In the genomic region with DNA sequence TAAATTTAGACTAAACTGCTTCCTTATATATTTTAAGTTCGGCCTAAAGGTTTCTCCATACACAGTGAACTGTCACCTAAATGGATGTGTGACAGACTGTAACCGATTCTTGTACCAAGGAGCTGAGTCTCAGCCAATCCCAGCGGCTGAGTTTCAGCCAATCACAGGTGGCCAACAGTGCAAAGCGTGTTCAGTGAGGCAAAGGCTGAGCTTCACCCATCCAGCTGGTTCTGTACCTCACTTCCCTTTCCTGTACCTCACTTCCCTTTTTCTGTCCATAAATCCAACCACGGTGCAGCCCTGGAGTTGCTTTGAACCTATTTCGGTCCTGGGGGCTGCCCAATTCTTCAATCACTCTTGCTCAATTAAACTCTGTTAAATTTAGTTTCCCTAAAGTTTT, we compare ENCODE assay signal across 16 cellular contexts. TPM values are rescaled to one million over a fixed set of nuclear protein-coding genes. Genes with fewer than 3 reads are reported as not detected.
A peak's percentile ranks its signal among the peaks of the same experiment; 100 is the strongest.
DNase-seq lines count a peak whose midpoint lies in the region; ATAC-seq, FAIRE-seq and TF ChIP-seq lines count a peak whose summit lies in the region.
"Had no signal": no experiment of that assay in that cellular context is flagged by ENCODE, and none has a peak within 500 bp of the region (broad histone marks: within the 10 kb centered on the region; RNA-seq: fewer than 3 reads in every experiment).

No MANE protein-coding gene starts in this region.

- H3K4me3 ChIP-seq in GM23338: no peak overlapping the region
- no peak overlapping the region for H3K4me3 ChIP-seq in testis
- no peak overlapping the region for H3K4me3 ChIP-seq in pancreas
- no peak overlapping the region for H3K4me3 ChIP-seq in gastroesophageal sphincter
- H3K4me3 ChIP-seq: ovary, smooth muscle cell had no signal

- no peaks in the 10 kb centered on the region; the same call in 2 of the 3 replicates for H3K9me3 Mint-ChIP-seq in GM23338
- peaks cover 3% of the 10 kb centered on the region for H3K9me3 Mint-ChIP-seq in chondrocyte (ENCODE audit: low read depth)
- no peaks in the 10 kb centered on the region for H3K9me3 Mint-ChIP-seq in naive thymus-derived CD8-positive, alpha-beta T cell

- no peaks in the 10 kb centered on the region for H3K79me2 ChIP-seq in GM23338 (replicated peaks; ENCODE audit: insufficient read depth)

- ATAC-seq in GM23338 (no peak), pancreas (no peak), gastroesophageal sphincter (no peak)
- no peak for ATAC-seq in naive thymus-derived CD8-positive, alpha-beta T cell
- ATAC-seq: stimulated activated naive CD8-positive, alpha-beta T cell treated with anti-CD3 and anti-CD28 coated beads, Interleukin-15, Interleukin-2, amounts not matched to agents 100 U/mL and 50 U/mL, for 24 hours had no signal

- DNase-seq in GM23338 (ENCODE audit: low spot score) (no peak), NOMO-1 treated with dmso at 0.1 percent for 144 hours (lab: John Stamatoyannopoulos, UW; ENCODE audit: unreplicated experiment) (peak; percentile 95), chondrocyte (ENCODE audit: low spot score) (peak; percentile 29), testis (peak; percentile 10), pancreas (no peak)
- DNase-seq in naive thymus-derived CD8-positive, alpha-beta T cell: no peak
- DNase-seq: aorta; NCI-H2081; NCI-H82; ovary; stimulated activated naive CD8-positive, alpha-beta T cell treated with anti-CD3 and anti-CD28 coated beads, Interleukin-15, Interleukin-2, amounts not matched to agents 100 U/mL and 50 U/mL, for 24 hours had no signal

- H2AFZ ChIP-seq in GM23338: 0 out of 2 replicates have a peak overlapping the region, but pooled peaks have one; percentile 21

- H3K9me3 ChIP-seq in testis (no peaks in the 10 kb centered on the region), pancreas (no peaks in the 10 kb centered on the region), gastroesophageal sphincter (no peaks in the 10 kb centered on the region)
- H3K9me3 ChIP-seq: ovary had no signal

- FAIRE-seq in pancreas (lab: Jason Lieb, UNC): no peak
- FAIRE-seq: colon, islet of Langerhans, urothelium cell line had no signal

- H3K27me3 ChIP-seq in GM23338 (ENCODE audit: insufficient read depth) (no peaks in the 10 kb centered on the region), testis (no peaks in the 10 kb centered on the region), pancreas (no peaks in the 10 kb centered on the region), gastroesophageal sphincter (no peaks in the 10 kb centered on the region)
- H3K27me3 ChIP-seq: ovary had no signal

- peaks cover 4% of the 10 kb centered on the region for H3K4me1 ChIP-seq in GM23338 (ENCODE audit: insufficient read depth)
- no peaks in the 10 kb centered on the region for H3K4me1 ChIP-seq in testis
- no peaks in the 10 kb centered on the region for H3K4me1 ChIP-seq in pancreas
- H3K4me1 ChIP-seq in gastroesophageal sphincter: no peaks in the 10 kb centered on the region

- no peaks in the 10 kb centered on the region for H4K20me1 ChIP-seq in GM23338 (replicated peaks; ENCODE audit: insufficient read depth)

- H3K27ac ChIP-seq in GM23338 (ENCODE audit: low read depth) (no peak overlapping the region), testis (no peak overlapping the region), pancreas (no peak overlapping the region), gastroesophageal sphincter (no peak overlapping the region)
- H3K27ac ChIP-seq: ovary had no signal

- H3K4me1 Mint-ChIP-seq in GM23338 (peaks cover 17% of the 10 kb centered on the region), chondrocyte (ENCODE audit: low read depth) (no peaks in the 10 kb centered on the region)
- peaks cover 0 to 7% (median 4%) of the 10 kb centered on the region in 4 donors for H3K4me1 Mint-ChIP-seq in naive thymus-derived CD8-positive, alpha-beta T cell

- TF ChIP-seq CTCF in GM23338 (conservative IDR thresholded peaks at IDR 0.05; ENCODE audit: low read depth in 2 of 2) (no peak), chondrocyte (IDR thresholded peaks at IDR 0.05) (no peak), testis (IDR thresholded peaks at IDR 0.05) (no peak), pancreas (IDR thresholded peaks at IDR 0.05) (no peak), gastroesophageal sphincter (IDR thresholded peaks at IDR 0.05) (no peak)

- intact Hi-C loops in testis (cut with DNase I; ENCODE audit: low total_unique reads) (no loop called here), pancreas (cut with DNase I) (no loop called here)

- POLR2A ChIA-PET in naive thymus-derived CD8-positive, alpha-beta T cell (lab: Charles Lee): no interaction called here

- no peak for TF ChIP-seq EP300 in gastroesophageal sphincter (IDR thresholded peaks at IDR 0.05)

- no peak overlapping the region for H3K4me2 ChIP-seq in GM23338
- H3K4me2 ChIP-seq: smooth muscle cell had no signal

- no peaks in the 10 kb centered on the region for H3K36me3 ChIP-seq in GM23338 (ENCODE audit: insufficient read depth)
- H3K36me3 ChIP-seq in testis (ENCODE audit: low read depth, missing control alignments): no peaks in the 10 kb centered on the region
- no peaks in the 10 kb centered on the region for H3K36me3 ChIP-seq in pancreas
- H3K36me3 ChIP-seq in gastroesophageal sphincter: no peaks in the 10 kb centered on the region
- H3K36me3 ChIP-seq: ovary had no signal

- TF ChIP-seq POLR2A in testis (IDR thresholded peaks at IDR 0.05) (no peak), gastroesophageal sphincter (IDR thresholded peaks at IDR 0.05) (no peak)

- no peak overlapping the region for H3K4me3 Mint-ChIP-seq in GM23338
- H3K4me3 Mint-ChIP-seq in chondrocyte (ENCODE audit: unreplicated experiment): no peak overlapping the region
- no peak overlapping the region for H3K4me3 Mint-ChIP-seq in naive thymus-derived CD8-positive, alpha-beta T cell

- H3K36me3 Mint-ChIP-seq in GM23338 (ENCODE audit: low read depth) (no peaks in the 10 kb centered on the region; the same call in 2 of the 3 replicates), chondrocyte (ENCODE audit: low read depth) (no peaks in the 10 kb centered on the region)
- H3K36me3 Mint-ChIP-seq in naive thymus-derived CD8-positive, alpha-beta T cell: no peaks in the 10 kb centered on the region

- H3K9me2 ChIP-seq in GM23338 (ENCODE audit: insufficient read depth): no peaks in the 10 kb centered on the region

- peaks cover 7% of the 10 kb centered on the region for H3K27me3 Mint-ChIP-seq in GM23338 (ENCODE audit: insufficient read depth, low read depth, poor library complexity)
- no peaks in the 10 kb centered on the region for H3K27me3 Mint-ChIP-seq in chondrocyte (ENCODE audit: low read depth)
- peaks cover 0 to 6% (median 0%) of the 10 kb centered on the region in 5 donors for H3K27me3 Mint-ChIP-seq in naive thymus-derived CD8-positive, alpha-beta T cell

- WGBS in testis, 2 donors: 86 to 93% methylated on average over 6 of the region's 6 CpGs
- WGBS in pancreas, 2 donors: 89% methylated on average over 6 of the region's 6 CpGs
- WGBS in gastroesophageal sphincter (ENCODE audit: low coverage in 1 of 2), 2 donors: 74 to 84% methylated on average over 6 of the region's 6 CpGs

- no peaks in the 10 kb centered on the region for H3F3A ChIP-seq in GM23338 (replicated peaks; ENCODE audit: low read depth)

- no peak overlapping the region for H3K27ac Mint-ChIP-seq in GM23338
- H3K27ac Mint-ChIP-seq in chondrocyte (ENCODE audit: unreplicated experiment): no peak overlapping the region
- peak overlapping the region in 1 of 10 donors; percentile 54 for H3K27ac Mint-ChIP-seq in naive thymus-derived CD8-positive, alpha-beta T cell

RNA-seq across cellular contexts. Expression of a gene that starts 15.7 kb away (rescaled TPM):
- 34.5 and 38.0 TPM in 2 replicates for total RNA-seq in GM23338 (2014; rRNA removed; shearing (Covaris generic))
- polyA plus RNA-seq in GM23338 (2016; fragmentation: Nextera tagmentation; extraction: Ambion mirVana) (17.1 and 19.0 TPM in 2 replicates), testis (ENCODE audit: insufficient read depth, low read depth, low replicate concordance) (76.1 TPM), pancreas (10 to 100 TPM; 69.7 to 87.2 TPM)
- total RNA-seq in chondrocyte (107 to 130 TPM (median 118 TPM) in 3 replicates), testis (100 to 1,000 TPM; 122 to 134 TPM), pancreas (10 to 100 TPM; 42.1 to 77.4 (median 49.8) TPM), gastroesophageal sphincter (100 to 1,000 TPM in 2 of 4 donors, 10 to 100 TPM in 2; 58.8 to 439 (median 212) TPM)
- total RNA-seq in naive thymus-derived CD8-positive, alpha-beta T cell: 10 to 100 TPM; 88.1 to 89.2 TPM
- polyA plus RNA-seq in naive thymus-derived CD8-positive, alpha-beta T cell: 10 to 100 TPM; 11.0 to 40.6 (median 20.8) TPM

Comparison
In these comparisons a context has a peak if more than half of its experiments do, and no peak if none do; other contexts are left out.
1. DNase-seq: peak in NOMO-1 treated with dmso at 0.1 percent for 144 hours (single experiment), chondrocyte (single experiment) and testis (single experiment); none in GM23338 (single experiment), pancreas (0 of 6) and naive thymus-derived CD8-positive, alpha-beta T cell (0 of 10).